Comparison of ENCODE assay signal across 1 cellular context in genomic region chr10:74150151-74151056, GRCh38.
TF ChIP-seq lines count a peak whose summit lies in the region.

Gene AP3M1 (minus strand): TSS chr10:74150828. CDS start chr10:74138379, 12,449 bp downstream.

TF ChIP-seq in SK-N-SH, 30 proteins besides CTCF, POLR2A, EP300 and RAD21 (continued from another document):
- TF ChIP-seq FOXM1 (IDR thresholded peaks at IDR 0.05; ENCODE audit: low read depth) (no peak), RFX5 (IDR thresholded peaks at IDR 0.05; ENCODE audit: low read length) (no peak), RCOR1 (IDR thresholded peaks at IDR 0.05; ENCODE audit: low read length) (peak; percentile 40; the same call in 1 of the 2 replicates), YY1 (IDR thresholded peaks at IDR 0.05; ENCODE audit: low read depth) (no peak; the same call in 1 of the 2 replicates), ZBTB33 (IDR thresholded peaks at IDR 0.05; ENCODE audit: borderline replicate concordance, low read depth) (no peak), MEF2A (IDR thresholded peaks at IDR 0.05; ENCODE audit: borderline replicate concordance, low read depth) (no peak), FOSL2 (IDR thresholded peaks at IDR 0.05; ENCODE audit: borderline replicate concordance, low read depth) (no peak), JUND (IDR thresholded peaks at IDR 0.05) (no peak), NFIC (IDR thresholded peaks at IDR 0.05; ENCODE audit: borderline replicate concordance) (peak; percentile 25; the same call in 1 of the 2 replicates), EZH2phosphoT487 (IDR thresholded peaks at IDR 0.05; ENCODE audit: borderline replicate concordance, low read depth) (no peak), TAF1 (IDR thresholded peaks at IDR 0.05; ENCODE audit: borderline replicate concordance, low read depth, low read length) (0 out of 2 replicates have a peak, but pooled peaks have one; percentile 7), MXI1 (IDR thresholded peaks at IDR 0.05; ENCODE audit: low read depth, low read length) (no peak), USF1 (IDR thresholded peaks at IDR 0.05; ENCODE audit: borderline replicate concordance, low read depth) (no peak), SMC3 (IDR thresholded peaks at IDR 0.05; ENCODE audit: low read depth, low read length) (no peak), RXRA (IDR thresholded peaks at IDR 0.05; ENCODE audit: borderline replicate concordance, low read depth) (no peak), USF2 (IDR thresholded peaks at IDR 0.05; ENCODE audit: borderline replicate concordance, low read depth, low read length) (no peak), SIN3A (IDR thresholded peaks at IDR 0.05; ENCODE audit: borderline replicate concordance, low read depth, low read length) (no peak), ELF1 (IDR thresholded peaks at IDR 0.05) (peak; percentile 65; the same call in 1 of the 2 replicates)
